In the genomic region with DNA sequence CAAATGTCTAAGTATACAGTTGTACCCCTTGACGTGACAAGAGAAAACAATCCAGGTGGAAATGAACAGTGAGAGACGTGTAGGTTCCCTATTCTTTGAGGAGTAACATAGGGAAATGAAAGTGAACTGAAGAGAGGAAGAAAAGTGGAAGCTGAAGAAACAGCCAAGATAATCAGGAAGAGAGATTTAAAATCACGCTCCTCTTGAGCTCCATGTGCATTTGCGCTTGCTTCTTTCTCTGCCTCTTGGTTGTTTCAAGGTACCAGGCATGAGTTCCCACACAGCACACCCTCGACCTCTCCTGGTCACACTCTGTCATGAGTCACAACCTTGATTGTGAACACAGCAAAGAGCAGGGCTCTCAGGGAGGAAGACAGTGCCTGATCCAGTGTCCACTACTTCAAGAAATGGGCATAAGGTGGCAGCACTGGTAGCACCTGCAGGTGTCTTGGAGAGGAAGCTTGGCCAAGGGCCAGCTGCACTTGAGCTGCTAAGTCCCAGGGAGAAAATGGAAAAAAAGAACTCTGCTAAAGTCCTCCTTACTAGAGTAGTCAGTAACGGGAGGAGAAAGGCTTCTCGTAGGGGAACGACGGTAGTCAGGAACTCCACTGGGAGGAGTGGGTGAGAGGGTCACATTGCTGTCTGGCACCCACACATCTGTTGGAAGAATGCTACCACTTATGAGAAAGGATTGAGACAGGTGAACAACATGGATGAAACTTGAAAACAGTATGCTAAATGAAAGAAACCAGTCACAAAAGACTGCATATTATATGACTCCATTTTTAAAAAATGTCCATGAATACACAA, we compare ENCODE assay signal across 8 cellular contexts. TPM values are rescaled to one million over a fixed set of nuclear protein-coding genes. Genes with fewer than 3 reads are reported as not detected.
A peak's percentile ranks its signal among the peaks of the same experiment; 100 is the strongest.
DNase-seq lines count a peak whose midpoint lies in the region; ATAC-seq and TF ChIP-seq lines count a peak whose summit lies in the region.

No MANE protein-coding gene starts in this region.

- H3K79me2 ChIP-seq in GM23338 (replicated peaks; ENCODE audit: insufficient read depth) = no peaks in the 10 kb centered on the region

- H3K4me1 ChIP-seq in GM23338 (ENCODE audit: insufficient read depth) = no peaks in the 10 kb centered on the region
- H3K4me1 ChIP-seq in cardiac muscle cell (ENCODE audit: low read depth) = peaks cover 14% of the 10 kb centered on the region

- no peaks in the 10 kb centered on the region for H3F3A ChIP-seq in GM23338 (replicated peaks; ENCODE audit: low read depth)

- no peaks in the 10 kb centered on the region for H3K36me3 Mint-ChIP-seq in GM23338 (ENCODE audit: low read depth)
- H3K36me3 Mint-ChIP-seq in activated naive CD8-positive, alpha-beta T cell = no peaks in the 10 kb centered on the region
- no peaks in the 10 kb centered on the region for H3K36me3 Mint-ChIP-seq in progenitor cell of endocrine pancreas (ENCODE audit: insufficient read depth)

- no peak overlapping the region for H2AFZ ChIP-seq in GM23338

- no peak overlapping the region for H3K4me3 ChIP-seq in GM23338
- H3K4me3 ChIP-seq in NB4 (ENCODE audit: low read depth, low read length) = peak overlapping the region; percentile 33
- no peak overlapping the region for H3K4me3 ChIP-seq in cardiac muscle cell

- H3K27ac ChIP-seq in GM23338 (ENCODE audit: low read depth) (no peak overlapping the region), cardiac muscle cell (peak overlapping the region; percentile 15)

- TF ChIP-seq POLR2A in NB4 (IDR thresholded peaks at IDR 0.05; ENCODE audit: extremely low read depth, insufficient read length) = no peak

- DNase-seq in DMS114 treated with DMSO at 0.1 percent for 48 hours (lab: John Stamatoyannopoulos, UW; ENCODE audit: unreplicated experiment) (peak; percentile 19), GM23338 (ENCODE audit: low spot score) (peak; percentile 85), NB4 (ENCODE audit: low read depth) (peak; percentile 88), SK-N-DZ (ENCODE audit: low spot score) (peak; percentile 57), cardiac muscle cell (ENCODE audit: low read depth in 1 of 2, low spot score in 1 of 2) (peak; percentile 77 to 93), progenitor cell of endocrine pancreas (ENCODE audit: low spot score, unreplicated experiment) (peak; percentile 20)

- no peaks in the 10 kb centered on the region for H4K20me1 ChIP-seq in GM23338 (replicated peaks; ENCODE audit: insufficient read depth)

- H3K36me3 ChIP-seq in GM23338 (ENCODE audit: insufficient read depth) (no peaks in the 10 kb centered on the region), cardiac muscle cell (no peaks in the 10 kb centered on the region)

- H3K27me3 Mint-ChIP-seq in GM23338 (ENCODE audit: insufficient read depth, low read depth, poor library complexity) = peaks cover 6% of the 10 kb centered on the region
- H3K27me3 Mint-ChIP-seq in activated naive CD8-positive, alpha-beta T cell = no peaks in the 10 kb centered on the region
- no peaks in the 10 kb centered on the region for H3K27me3 Mint-ChIP-seq in progenitor cell of endocrine pancreas

- H3K9me3 Mint-ChIP-seq in GM23338 = no peaks in the 10 kb centered on the region
- H3K9me3 Mint-ChIP-seq in activated naive CD8-positive, alpha-beta T cell (ENCODE audit: low read depth) = no peaks in the 10 kb centered on the region
- no peaks in the 10 kb centered on the region for H3K9me3 Mint-ChIP-seq in progenitor cell of endocrine pancreas (ENCODE audit: low read depth)

- H3K9me3 ChIP-seq in cardiac muscle cell (ENCODE audit: low read depth) = no peaks in the 10 kb centered on the region

- TF ChIP-seq CTCF in GM23338 (conservative IDR thresholded peaks at IDR 0.05; ENCODE audit: low read depth in 2 of 2) (peak; percentile 66 to 81), NB4 (IDR thresholded peaks at IDR 0.05; ENCODE audit: low read depth, low read length) (peak; percentile 67), cardiac muscle cell (IDR thresholded peaks at IDR 0.05; ENCODE audit: low read depth, low read length) (peak; percentile 56), progenitor cell of endocrine pancreas (IDR thresholded peaks at IDR 0.05; ENCODE audit: unreplicated experiment) (peak; percentile 53)

- H3K4me3 Mint-ChIP-seq in GM23338 (no peak overlapping the region), progenitor cell of endocrine pancreas (ENCODE audit: low read depth) (no peak overlapping the region)
- H3K4me3 Mint-ChIP-seq in activated naive CD8-positive, alpha-beta T cell = no peak overlapping the region

- H3K4me2 ChIP-seq in GM23338 = no peak overlapping the region

- H3K4me1 Mint-ChIP-seq in GM23338 = peaks cover 10% of the 10 kb centered on the region
- H3K4me1 Mint-ChIP-seq in activated naive CD8-positive, alpha-beta T cell (ENCODE audit: low read depth) = peaks cover 18% of the 10 kb centered on the region
- peaks cover 7% of the 10 kb centered on the region for H3K4me1 Mint-ChIP-seq in progenitor cell of endocrine pancreas (ENCODE audit: low read depth)

- H3K27ac Mint-ChIP-seq in GM23338 (no peak overlapping the region; the same call in 1 of the 2 replicates), progenitor cell of endocrine pancreas (no peak overlapping the region)
- H3K27ac Mint-ChIP-seq in activated naive CD8-positive, alpha-beta T cell = peak overlapping the region; percentile 66

- H3K27me3 ChIP-seq in GM23338 (ENCODE audit: insufficient read depth) (no peaks in the 10 kb centered on the region), cardiac muscle cell (no peaks in the 10 kb centered on the region)

- ATAC-seq in GM23338 (peak; percentile 100), HG03025 (IDR thresholded peaks at IDR 0.05; ENCODE audit: low FRiP score, unreplicated experiment) (no peak)

- H3K9me2 ChIP-seq in GM23338 (ENCODE audit: insufficient read depth) = no peaks in the 10 kb centered on the region

TF ChIP-seq in GM23338, 12 proteins besides CTCF, POLR2A, EP300 and RAD21 (continues in another document):
- TF ChIP-seq, protein P1, sequence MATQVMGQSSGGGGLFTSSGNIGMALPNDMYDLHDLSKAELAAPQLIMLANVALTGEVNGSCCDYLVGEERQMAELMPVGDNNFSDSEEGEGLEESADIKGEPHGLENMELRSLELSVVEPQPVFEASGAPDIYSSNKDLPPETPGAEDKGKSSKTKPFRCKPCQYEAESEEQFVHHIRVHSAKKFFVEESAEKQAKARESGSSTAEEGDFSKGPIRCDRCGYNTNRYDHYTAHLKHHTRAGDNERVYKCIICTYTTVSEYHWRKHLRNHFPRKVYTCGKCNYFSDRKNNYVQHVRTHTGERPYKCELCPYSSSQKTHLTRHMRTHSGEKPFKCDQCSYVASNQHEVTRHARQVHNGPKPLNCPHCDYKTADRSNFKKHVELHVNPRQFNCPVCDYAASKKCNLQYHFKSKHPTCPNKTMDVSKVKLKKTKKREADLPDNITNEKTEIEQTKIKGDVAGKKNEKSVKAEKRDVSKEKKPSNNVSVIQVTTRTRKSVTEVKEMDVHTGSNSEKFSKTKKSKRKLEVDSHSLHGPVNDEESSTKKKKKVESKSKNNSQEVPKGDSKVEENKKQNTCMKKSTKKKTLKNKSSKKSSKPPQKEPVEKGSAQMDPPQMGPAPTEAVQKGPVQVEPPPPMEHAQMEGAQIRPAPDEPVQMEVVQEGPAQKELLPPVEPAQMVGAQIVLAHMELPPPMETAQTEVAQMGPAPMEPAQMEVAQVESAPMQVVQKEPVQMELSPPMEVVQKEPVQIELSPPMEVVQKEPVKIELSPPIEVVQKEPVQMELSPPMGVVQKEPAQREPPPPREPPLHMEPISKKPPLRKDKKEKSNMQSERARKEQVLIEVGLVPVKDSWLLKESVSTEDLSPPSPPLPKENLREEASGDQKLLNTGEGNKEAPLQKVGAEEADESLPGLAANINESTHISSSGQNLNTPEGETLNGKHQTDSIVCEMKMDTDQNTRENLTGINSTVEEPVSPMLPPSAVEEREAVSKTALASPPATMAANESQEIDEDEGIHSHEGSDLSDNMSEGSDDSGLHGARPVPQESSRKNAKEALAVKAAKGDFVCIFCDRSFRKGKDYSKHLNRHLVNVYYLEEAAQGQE (IDR thresholded peaks at IDR 0.05; ENCODE audit: unreplicated experiment) = no peak

RNA-seq across cellular contexts. Expression of a gene that starts 18.3 kb away (rescaled TPM):
- total RNA-seq in GM23338 (2014; rRNA removed; shearing (Covaris generic)) = 82.1 and 104 TPM in 2 replicates
- polyA plus RNA-seq in GM23338 (2016; fragmentation: Nextera tagmentation; extraction: Ambion mirVana) = 50.0 and 62.6 TPM in 2 replicates
- polyA plus RNA-seq in SK-N-DZ (2014; cell fraction: cytosol; rRNA removed) = 28.8 and 29.1 TPM in 2 replicates
- polyA plus RNA-seq in SK-N-DZ (2014; cell fraction: nucleus; rRNA removed) = 14.1 and 24.3 TPM in 2 replicates
- total RNA-seq in cardiac muscle cell = 52.9 and 93.3 TPM in 2 replicates
- 28.5 and 43.1 TPM in 2 replicates for polyA plus RNA-seq in cardiac muscle cell
- 174 and 186 TPM in 2 replicates for total RNA-seq in progenitor cell of endocrine pancreas

Comparison
In these comparisons a context has a peak if more than half of its experiments do, and no peak if none do; other contexts are left out.
1. DNase-seq: peak in every context shown above with its lines; median percentile 88 in NB4; 85 in GM23338; 85 in cardiac muscle cell; 57 in SK-N-DZ; 20 in progenitor cell of endocrine pancreas; 19 in DMS114 treated with DMSO at 0.1 percent for 48 hours.